ENCODE assay signal across 18 cellular contexts in genomic region chr4:113031212-113031611, GRCh38. TPM values are rescaled to one million over a fixed set of nuclear protein-coding genes. Genes with fewer than 3 reads are reported as not detected.
DNase-seq lines count a peak whose midpoint lies in the region; ATAC-seq and TF ChIP-seq lines count a peak whose summit lies in the region.
"Had no signal": no experiment of that assay in that cellular context is flagged by ENCODE, and none has a peak within 500 bp of the region (broad histone marks: within the 10 kb centered on the region; RNA-seq: fewer than 3 reads in every experiment).

No MANE protein-coding gene starts in this region.

- H3K4me3 ChIP-seq in neural progenitor cell: no peak overlapping the region
- H3K4me3 ChIP-seq: A549, GM23338 had no signal

- no peaks in the 10 kb centered on the region for H4K20me1 ChIP-seq in neural progenitor cell (ENCODE audit: low read depth)

- no peaks in the 10 kb centered on the region for H3K79me2 ChIP-seq in neural progenitor cell (ENCODE audit: low read depth)

- no peak overlapping the region for H2AFZ ChIP-seq in neural progenitor cell (replicated peaks)
- H2AFZ ChIP-seq: GM23338 had no signal

- H3K27me3 Mint-ChIP-seq in neural progenitor cell (ENCODE audit: insufficient read depth, low read depth): peaks cover 3% of the 10 kb centered on the region
- peaks cover 4% of the 10 kb centered on the region for H3K27me3 Mint-ChIP-seq in activated CD4-positive, alpha-beta T cell treated with anti-CD3 and anti-CD28 coated beads, Interleukin-2, amount 10 ng/mL, durations not matched to agents 24 days and 14 days

- H3K27ac Mint-ChIP-seq in neural progenitor cell: no peak overlapping the region
- H3K27ac Mint-ChIP-seq in activated CD4-positive, alpha-beta T cell treated with anti-CD3 and anti-CD28 coated beads, Interleukin-2, amount 10 ng/mL, durations not matched to agents 24 days and 14 days: no peak overlapping the region
- H3K27ac Mint-ChIP-seq: CD4-positive, alpha-beta memory T cell had no signal

- H3K9me3 Mint-ChIP-seq in neural progenitor cell: no peaks in the 10 kb centered on the region
- H3K9me3 Mint-ChIP-seq in activated CD4-positive, alpha-beta T cell treated with anti-CD3 and anti-CD28 coated beads, Interleukin-2, amount 10 ng/mL, durations not matched to agents 24 days and 14 days: no peaks in the 10 kb centered on the region
- H3K9me3 Mint-ChIP-seq: GM23338, H9 had no signal

- intact Hi-C loops in posterior cingulate gyrus (cut with DNase I): no loop called here
- intact Hi-C loops in activated CD4-positive, alpha-beta T cell treated with anti-CD3 and anti-CD28 coated beads, Interleukin-2, amount 10 ng/mL, durations not matched to agents 24 days and 14 days (cut with micrococcal nuclease): no loop called here

- H3F3A ChIP-seq in neural progenitor cell (ENCODE audit: low read depth): peaks cover 10% of the 10 kb centered on the region

- no peaks in the 10 kb centered on the region for H3K36me3 ChIP-seq in neural progenitor cell

- H3K9me3 ChIP-seq in neural progenitor cell (ENCODE audit: low read depth): no peaks in the 10 kb centered on the region
- H3K9me3 ChIP-seq: A549 had no signal

- no peaks in the 10 kb centered on the region for H3K27me3 ChIP-seq in neural progenitor cell

- TF ChIP-seq CTCF in neural progenitor cell (IDR thresholded peaks at IDR 0.05): no peak

- H3K27ac ChIP-seq in neural progenitor cell: peak overlapping the region; percentile 43
- H3K27ac ChIP-seq: A549 had no signal

- no peak overlapping the region for H3K9ac ChIP-seq in neural progenitor cell

- DNase-seq in NCI-H146 treated with DMSO at 0.1 percent for 48 hours (lab: John Stamatoyannopoulos, UW; ENCODE audit: unreplicated experiment) (peak; percentile 17), NCI-H82 treated with DMSO at 0.1 percent for 48 hours (lab: John Stamatoyannopoulos, UW; ENCODE audit: unreplicated experiment) (peak; percentile 62), neural progenitor cell (ENCODE audit: low spot score) (no peak), posterior cingulate gyrus (no peak)
- no peak for DNase-seq in activated CD4-positive, alpha-beta T cell treated with anti-CD3 and anti-CD28 coated beads, Interleukin-2, amount 10 ng/mL, durations not matched to agents 24 days and 14 days
- DNase-seq: 8988T; ACHN; AML-193; C1 segment of cervical spinal cord; Calu3; CD4-positive, alpha-beta memory T cell; COR-L47; DND-41; H9 had no signal

- no peak for ATAC-seq in GM19023 (IDR thresholded peaks at IDR 0.05; ENCODE audit: unreplicated experiment)
- ATAC-seq: A549, GM23338, HCT116 had no signal

- peaks cover 21% of the 10 kb centered on the region for H3K4me1 Mint-ChIP-seq in neural progenitor cell
- H3K4me1 Mint-ChIP-seq in activated CD4-positive, alpha-beta T cell treated with anti-CD3 and anti-CD28 coated beads, Interleukin-2, amount 10 ng/mL, durations not matched to agents 24 days and 14 days: no peaks in the 10 kb centered on the region
- H3K4me1 Mint-ChIP-seq: CD4-positive, alpha-beta memory T cell had no signal

- peak overlapping the region; percentile 60 for H3K4me2 ChIP-seq in neural progenitor cell
- H3K4me2 ChIP-seq: A549, GM23338 had no signal

- H3K4me1 ChIP-seq in neural progenitor cell: peaks cover 51% of the 10 kb centered on the region
- H3K4me1 ChIP-seq: A549 had no signal

- peaks cover 2% of the 10 kb centered on the region for H3K36me3 Mint-ChIP-seq in neural progenitor cell
- H3K36me3 Mint-ChIP-seq in activated CD4-positive, alpha-beta T cell treated with anti-CD3 and anti-CD28 coated beads, Interleukin-2, amount 10 ng/mL, durations not matched to agents 24 days and 14 days (ENCODE audit: low read depth): no peaks in the 10 kb centered on the region
- H3K36me3 Mint-ChIP-seq: CD4-positive, alpha-beta memory T cell had no signal

- no peak overlapping the region for H3K4me3 Mint-ChIP-seq in neural progenitor cell
- H3K4me3 Mint-ChIP-seq in activated CD4-positive, alpha-beta T cell treated with anti-CD3 and anti-CD28 coated beads, Interleukin-2, amount 10 ng/mL, durations not matched to agents 24 days and 14 days: no peak overlapping the region
- H3K4me3 Mint-ChIP-seq: CD4-positive, alpha-beta memory T cell; GM23338; H9 had no signal

RNA-seq across cellular contexts. Expression of gene ANK2, which starts 18.2 kb away (rescaled TPM):
- 79.8 and 121 TPM in 2 replicates for total RNA-seq in neural progenitor cell (ENCODE audit: low replicate concordance)
- 2.5 and 2.6 TPM in 2 replicates for total RNA-seq in activated CD4-positive, alpha-beta T cell treated with anti-CD3 and anti-CD28 coated beads, Interleukin-2, amount 10 ng/mL, durations not matched to agents 24 days and 14 days
- total RNA-seq: CD4-positive, alpha-beta memory T cell had no signal

Comparison
In these comparisons a context has a peak if more than half of its experiments do, and no peak if none do; other contexts are left out.
1. DNase-seq: peak in NCI-H146 treated with DMSO at 0.1 percent for 48 hours (single experiment) and NCI-H82 treated with DMSO at 0.1 percent for 48 hours (single experiment); none in neural progenitor cell (single experiment), posterior cingulate gyrus (0 of 10) and activated CD4-positive, alpha-beta T cell treated with anti-CD3 and anti-CD28 coated beads, Interleukin-2, amount 10 ng/mL, durations not matched to agents 24 days and 14 days (single experiment).
2. RNA of gene ANK2, which starts 18.2 kb away (total RNA-seq): 79.8 to 121 TPM in neural progenitor cell; 2.5 to 2.6 TPM in activated CD4-positive, alpha-beta T cell treated with anti-CD3 and anti-CD28 coated beads, Interleukin-2, amount 10 ng/mL, durations not matched to agents 24 days and 14 days; every median in the first group is over 10 times any median in the second.